Comparison of ENCODE assay signal across 9 cellular contexts in genomic region chrX:128518508-128518907, GRCh38.
A peak's percentile ranks its signal among the peaks of the same experiment; 100 is the strongest.
DNase-seq lines count a peak whose midpoint lies in the region; ATAC-seq and TF ChIP-seq lines count a peak whose summit lies in the region.
"Had no signal": no experiment of that assay in that cellular context is flagged by ENCODE, and none has a peak within 500 bp of the region (broad histone marks: within the 10 kb centered on the region; RNA-seq: fewer than 3 reads in every experiment).

No MANE protein-coding gene starts in this region.

- H3K9me3 ChIP-seq in MG63, result no peaks in the 10 kb centered on the region
- H3K9me3 ChIP-seq: Peyer's patch had no signal

- TF ChIP-seq CTCF in WTC11 (IDR thresholded peaks at IDR 0.05), result 0 out of 2 replicates have a peak, but pooled peaks have one; percentile 34

- ATAC-seq in GM18868 (IDR thresholded peaks at IDR 0.05; ENCODE audit: unreplicated experiment) (peak; percentile 78), WTC11 (peak; percentile 92), GM19324 (IDR thresholded peaks at IDR 0.05; ENCODE audit: low FRiP score, unreplicated experiment) (no peak)

- no peaks in the 10 kb centered on the region for H3K4me1 ChIP-seq in mesendoderm (ENCODE audit: control insufficient read depth, low read depth, low read length)
- H3K4me1 ChIP-seq: Peyer's patch had no signal

- H3K4ac ChIP-seq in mesendoderm (ENCODE audit: low read depth, low read length), result no peak overlapping the region

- no peaks in the 10 kb centered on the region for H3K27me3 Mint-ChIP-seq in WTC11 (ENCODE audit: low read depth)

- CTCF ChIA-PET in WTC11 (lab: Charles Lee), result interaction anchor here (0.9 to 1.0 kb wide), 2 partner anchors 101 to 263 kb away, joined by 3 read pairs; no protein-coding TSS in a partner anchor

- no peak overlapping the region for H3K18ac ChIP-seq in mesendoderm (ENCODE audit: low read length)

- H3K4me3 ChIP-seq in mesendoderm (ENCODE audit: low read length) (no peak overlapping the region), MG63 (no peak overlapping the region)
- H3K4me3 ChIP-seq: Peyer's patch had no signal

- no peak overlapping the region for H4K5ac ChIP-seq in mesendoderm (ENCODE audit: low read length)

- H3K56ac ChIP-seq in mesendoderm (ENCODE audit: low read length), result no peak overlapping the region

- H3K36me3 Mint-ChIP-seq in WTC11, result no peaks in the 10 kb centered on the region

- no peak for TF ChIP-seq EP300 in Ishikawa (IDR thresholded peaks at IDR 0.05; ENCODE audit: borderline replicate concordance)

- H3K4me2 ChIP-seq in mesendoderm (ENCODE audit: low read length), result no peak overlapping the region

- no peak overlapping the region for H2BK5ac ChIP-seq in mesendoderm (ENCODE audit: low read length)

- H3K4me3 Mint-ChIP-seq in WTC11, result no peak overlapping the region

- H3K9ac ChIP-seq in mesendoderm (ENCODE audit: low read length), result no peak overlapping the region

- peak; percentile 49 for TF ChIP-seq RAD21 in Ishikawa (IDR thresholded peaks at IDR 0.05; ENCODE audit: low read depth)

- H3K79me1 ChIP-seq in mesendoderm (ENCODE audit: low read length), result no peaks in the 10 kb centered on the region

- peaks cover 5% of the 10 kb centered on the region; the same call in 1 of the 2 replicates for H3K9me3 Mint-ChIP-seq in WTC11

- no peak overlapping the region for H2AK5ac ChIP-seq in mesendoderm (ENCODE audit: low read length)

- no CpG with 5 or more reads among the region's 3 CpGs for WGBS in mesendoderm (ENCODE audit: extremely low coverage, insufficient coverage, low lambda C conversion rate)

- DNase-seq in WTC11 (ENCODE audit: low spot score), result no peak
- DNase-seq in mesendoderm, result peak; percentile 54
- DNase-seq in MG63, result no peak
- no peak for DNase-seq in activated gamma-delta T cell (lab: John Stamatoyannopoulos, UW)
- no peak for DNase-seq in activated CD4-positive, CD25-positive, alpha-beta regulatory T cell treated with anti-CD3 and anti-CD28 coated beads, Interleukin-2, amount 50 U/mL, for 72 hours
- DNase-seq: Peyer's patch had no signal

- H3K79me2 ChIP-seq in mesendoderm (ENCODE audit: control insufficient read depth, insufficient read depth, low read length), result no peaks in the 10 kb centered on the region

- no peaks in the 10 kb centered on the region for H3K36me3 ChIP-seq in mesendoderm (ENCODE audit: control insufficient read depth, insufficient read depth, low read length)
- no peaks in the 10 kb centered on the region for H3K36me3 ChIP-seq in MG63
- H3K36me3 ChIP-seq: Peyer's patch had no signal

- H3K27me3 ChIP-seq in mesendoderm (ENCODE audit: insufficient read depth, low read length, poor library complexity) (no peaks in the 10 kb centered on the region), MG63 (no peaks in the 10 kb centered on the region)
- H3K27me3 ChIP-seq: Peyer's patch had no signal

- H3K27ac ChIP-seq in mesendoderm (ENCODE audit: low read depth, low read length), result no peak overlapping the region
- H3K27ac ChIP-seq: Peyer's patch had no signal

- H3K4me1 Mint-ChIP-seq in WTC11, result peaks cover 11% of the 10 kb centered on the region

- POLR2A ChIA-PET in WTC11 (lab: Charles Lee), result no interaction called here

- no peak overlapping the region for H2BK15ac ChIP-seq in mesendoderm (replicated peaks; ENCODE audit: low read depth)

- no peak overlapping the region for H2BK120ac ChIP-seq in mesendoderm (ENCODE audit: low read depth, low read length)

- H3K23ac ChIP-seq in mesendoderm (ENCODE audit: low read length), result no peak overlapping the region

- H3K27ac Mint-ChIP-seq in WTC11, result no peak overlapping the region

- H4K8ac ChIP-seq in mesendoderm (ENCODE audit: low read depth, low read length), result no peak overlapping the region

TF ChIP-seq in Ishikawa, 13 proteins besides CTCF, POLR2A, EP300 and RAD21 (continues in another document):
- no peak for TF ChIP-seq USF1 (IDR thresholded peaks at IDR 0.05)
- no peak for TF ChIP-seq TAF1 (IDR thresholded peaks at IDR 0.05; ENCODE audit: low read depth)
- no peak for TF ChIP-seq TEAD4 (IDR thresholded peaks at IDR 0.05)
- no peak for TF ChIP-seq CREB1 (IDR thresholded peaks at IDR 0.05; ENCODE audit: low read depth)
- no peak for TF ChIP-seq CEBPB (IDR thresholded peaks at IDR 0.05)
- TF ChIP-seq ZBTB7A (IDR thresholded peaks at IDR 0.05; ENCODE audit: low read depth), result no peak
- no peak for TF ChIP-seq FOXM1 (IDR thresholded peaks at IDR 0.05; ENCODE audit: borderline replicate concordance, low read depth)
- TF ChIP-seq REST (IDR thresholded peaks at IDR 0.05; ENCODE audit: low read depth), result no peak
- TF ChIP-seq EGR1 (IDR thresholded peaks at IDR 0.05), result no peak

TF ChIP-seq in WTC11, 78 proteins besides CTCF, POLR2A, EP300 and RAD21:
- no peak for TF ChIP-seq ZMAT4 (CRISPR knock-in tag; IDR thresholded peaks at IDR 0.05)
- no peak for TF ChIP-seq NR1H2 (CRISPR knock-in tag; IDR thresholded peaks at IDR 0.05)
- TF ChIP-seq SMAD3 (CRISPR knock-in tag; IDR thresholded peaks at IDR 0.05; ENCODE audit: borderline replicate concordance), result no peak
- no peak for TF ChIP-seq CBFB (CRISPR knock-in tag; IDR thresholded peaks at IDR 0.05; ENCODE audit: low read depth)
- no peak for TF ChIP-seq TP53 (CRISPR knock-in tag; IDR thresholded peaks at IDR 0.05)
- no peak for TF ChIP-seq E2F1 (CRISPR knock-in tag; IDR thresholded peaks at IDR 0.05)
- TF ChIP-seq EMX1 (CRISPR knock-in tag; IDR thresholded peaks at IDR 0.05), result no peak
- TF ChIP-seq ELF4 (CRISPR knock-in tag; IDR thresholded peaks at IDR 0.05; ENCODE audit: low read depth), result no peak
- TF ChIP-seq GTF2I (CRISPR knock-in tag; conservative IDR thresholded peaks at IDR 0.05), result no peak
